ENCODE assay signal across 1 cellular context in genomic region chr15:44712108-44713005, GRCh38.
TF ChIP-seq lines count a peak whose summit lies in the region.

No MANE protein-coding gene starts in this region.

TF ChIP-seq in A549, 52 proteins besides CTCF, POLR2A, EP300 and RAD21 (continued from another document):
- TF ChIP-seq HES2 (IDR thresholded peaks at IDR 0.05) (no peak), JUNB (IDR thresholded peaks at IDR 0.05) (no peak), HMGXB4 (CRISPR knock-in tag; IDR thresholded peaks at IDR 0.05; ENCODE audit: borderline replicate concordance) (no peak), NPAS2 (CRISPR knock-in tag; IDR thresholded peaks at IDR 0.05; ENCODE audit: borderline replicate concordance) (no peak), HDAC2 (IDR thresholded peaks at IDR 0.05) (no peak), BCL3 (IDR thresholded peaks at IDR 0.05) (no peak), EHMT2 (IDR thresholded peaks at IDR 0.05; ENCODE audit: low read depth) (no peak), EHF (CRISPR knock-in tag; IDR thresholded peaks at IDR 0.05) (no peak), FOXS1 (CRISPR knock-in tag; IDR thresholded peaks at IDR 0.05) (no peak), RCOR1 (IDR thresholded peaks at IDR 0.05; ENCODE audit: low read depth, low read length) (no peak), KDM1A (IDR thresholded peaks at IDR 0.05; ENCODE audit: low read depth) (peak; percentile 23; the same call in 1 of the 2 replicates), REST (IDR thresholded peaks at IDR 0.05) (no peak), HOXA7 (CRISPR knock-in tag; IDR thresholded peaks at IDR 0.05) (no peak), RNF2 (IDR thresholded peaks at IDR 0.05; ENCODE audit: borderline replicate concordance, low read depth) (no peak), MAZ (IDR thresholded peaks at IDR 0.05; ENCODE audit: borderline replicate concordance, low read depth, low read length) (no peak)
